17 cellular contexts compared by ENCODE assay signal in the genomic region with DNA sequence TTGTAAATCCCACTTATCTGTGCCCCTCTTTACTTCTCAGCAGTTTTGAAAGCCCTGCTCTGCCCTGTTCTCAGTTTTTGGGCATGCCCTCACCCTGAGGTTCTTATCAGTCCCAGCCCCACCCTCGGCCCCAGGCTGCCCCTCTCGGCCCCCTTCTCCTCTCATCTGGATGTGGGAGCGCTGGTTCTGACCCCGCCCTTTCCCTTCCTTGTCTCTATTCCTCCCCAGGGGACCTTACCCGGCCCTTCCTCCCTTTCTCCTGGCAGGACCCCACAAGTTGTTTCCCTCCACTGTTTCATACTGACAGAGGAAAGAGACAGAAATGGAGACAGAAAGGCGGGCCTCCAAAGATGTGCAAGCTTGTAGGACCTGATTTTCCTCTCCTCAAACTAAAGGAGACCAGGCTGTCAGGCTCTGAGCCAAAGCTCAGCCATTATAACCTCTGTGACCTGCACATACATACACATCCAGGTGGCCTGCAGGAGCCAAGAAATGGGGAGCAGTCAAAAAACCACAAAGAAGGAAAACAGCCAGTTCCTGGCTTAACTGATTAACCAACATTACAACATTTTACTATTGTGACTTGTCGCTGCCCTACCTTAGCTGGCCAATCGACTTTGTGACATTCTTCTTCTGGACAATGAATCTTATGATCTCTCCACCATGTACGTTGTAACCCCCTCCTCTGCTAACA.
DNase-seq lines count a peak whose midpoint lies in the region; ATAC-seq, FAIRE-seq and TF ChIP-seq lines count a peak whose summit lies in the region.
"Had no signal": no experiment of that assay in that cellular context is flagged by ENCODE, and none has a peak within 500 bp of the region (broad histone marks: within the 10 kb centered on the region; RNA-seq: fewer than 3 reads in every experiment).

No MANE protein-coding gene starts in this region.

- H3K27me3 ChIP-seq in suprapubic skin, result peaks cover 5% of the 10 kb centered on the region

- no peaks in the 10 kb centered on the region for H3K36me3 ChIP-seq in suprapubic skin
- H3K36me3 ChIP-seq: sigmoid colon had no signal

- no peak overlapping the region for H3K27ac ChIP-seq in suprapubic skin
- H3K27ac ChIP-seq: sigmoid colon had no signal

- 29% methylated on average over 9 of the region's 9 CpGs for WGBS in suprapubic skin

- peak; percentile 18 for DNase-seq in HT-29 (ENCODE audit: low spot score)
- DNase-seq in SKM-1 treated with dmso at 0.1 percent for 144 hours (lab: John Stamatoyannopoulos, UW; ENCODE audit: unreplicated experiment), result peak; percentile 22
- DNase-seq in suprapubic skin (ENCODE audit: low spot score in 2 of 2), result peak; percentile 28 to 49
- no peak for DNase-seq in GM12892 (ENCODE audit: insufficient read length)
- no peak for DNase-seq in AG08396 (ENCODE audit: low spot score)
- DNase-seq: activated CD4-positive, CD25-positive, alpha-beta regulatory T cell; activated naive CD8-positive, alpha-beta T cell treated with anti-CD3 and anti-CD28 coated beads, Interleukin-2, amount 50 U/mL, for 24 hours; caudate nucleus; DMS153; foreskin melanocyte; HCEC 1CT; left cardiac atrium; mucosa of descending colon; NCI-H1694; sigmoid colon had no signal

- TF ChIP-seq POLR2A in suprapubic skin (IDR thresholded peaks at IDR 0.05) (no peak), GM12892 (IDR thresholded peaks at IDR 0.05; ENCODE audit: low read depth, low read length) (no peak)

- FAIRE-seq in GM12892 (lab: Jason Lieb, UNC), result no peak

- H3K4me1 ChIP-seq in suprapubic skin, result peaks cover 9% of the 10 kb centered on the region
- H3K4me1 ChIP-seq: sigmoid colon had no signal

- no peak for TF ChIP-seq EP300 in suprapubic skin (IDR thresholded peaks at IDR 0.05)

- no peak overlapping the region for H3K4me3 ChIP-seq in suprapubic skin
- H3K4me3 ChIP-seq: mucosa of descending colon, sigmoid colon had no signal

- ATAC-seq in esophagus mucosa (peak; percentile 76), HG03565 (IDR thresholded peaks at IDR 0.05; ENCODE audit: unreplicated experiment) (no peak)
- ATAC-seq: activated naive CD8-positive, alpha-beta T cell treated with anti-CD3 and anti-CD28 coated beads, Interleukin-2, amount 50 U/mL, for 24 hours; mucosa of descending colon had no signal

- no peak for TF ChIP-seq CTCF in suprapubic skin (IDR thresholded peaks at IDR 0.05)

- no peaks in the 10 kb centered on the region for H3K9me3 ChIP-seq in suprapubic skin
- H3K9me3 ChIP-seq: mucosa of descending colon had no signal

Comparison
In these comparisons a context has a peak if more than half of its experiments do, and no peak if none do; other contexts are left out.
1. DNase-seq: peak in HT-29 (single experiment), SKM-1 treated with dmso at 0.1 percent for 144 hours (single experiment) and suprapubic skin (2 of 2); none in GM12892 (single experiment) and AG08396 (single experiment).